In the genomic region with DNA sequence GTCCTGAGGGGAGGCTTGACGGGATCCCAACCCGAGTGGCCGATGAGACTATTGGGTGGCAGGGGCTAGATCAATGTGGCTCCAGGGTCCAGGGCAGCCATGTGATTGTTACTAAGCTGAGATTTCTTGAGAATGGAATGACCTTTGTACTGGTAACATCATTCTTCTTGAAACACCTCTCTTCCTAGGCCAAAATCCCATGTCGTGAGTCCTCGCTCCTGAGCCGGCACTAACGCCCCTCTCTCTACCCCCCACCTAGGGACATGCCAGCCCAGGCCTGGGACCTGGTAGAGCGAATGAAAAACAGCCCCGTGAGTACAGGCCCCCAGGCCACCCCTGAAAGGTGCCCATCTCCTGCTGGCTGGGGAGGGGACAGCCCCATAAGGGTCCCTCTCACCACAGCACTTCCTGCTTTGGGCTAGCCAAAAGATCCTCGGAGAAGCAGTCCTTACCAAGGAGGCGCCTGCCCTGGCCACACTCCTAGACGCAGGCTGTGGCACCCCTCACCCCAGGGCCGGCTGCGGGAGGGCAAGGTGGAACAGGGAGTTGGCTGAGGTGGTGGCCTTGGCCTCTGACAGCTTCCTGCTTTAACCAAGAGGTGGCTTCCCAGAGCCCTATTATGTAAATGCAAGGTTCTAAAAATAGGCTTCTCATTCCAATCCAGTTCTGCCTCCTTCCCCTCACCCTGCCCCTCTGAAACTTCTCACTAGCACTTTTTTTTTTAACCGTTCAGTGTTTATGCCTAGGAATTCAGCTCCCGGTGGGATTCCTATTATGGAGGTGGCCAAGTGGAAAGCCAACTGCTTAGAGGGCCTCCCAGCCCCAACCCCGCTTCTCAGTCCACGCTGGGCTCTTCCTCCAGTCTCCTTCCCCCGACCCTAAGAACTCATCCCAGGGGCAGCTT, we compare ENCODE assay signal across 8 cellular contexts.
A peak's percentile ranks its signal among the peaks of the same experiment; 100 is the strongest.
DNase-seq lines count a peak whose midpoint lies in the region; ATAC-seq and TF ChIP-seq lines count a peak whose summit lies in the region.

No MANE protein-coding gene starts in this region.

- CTCF ChIA-PET in activated CD8-positive, alpha-beta T cell treated with anti-CD3 and anti-CD28 coated beads for 36 hours (lab: Charles Lee) = interaction anchor here (0.8 to 2.0 kb wide), 8 partner anchors 9 to 943 kb away, joined by 3 to 12 read pairs (median 3); no protein-coding TSS in a partner anchor

- H3K27ac Mint-ChIP-seq in activated CD8-positive, alpha-beta T cell treated with anti-CD3 and anti-CD28 coated beads for 36 hours = peak overlapping the region; percentile 89
- peak overlapping the region; percentile 91 for H3K27ac Mint-ChIP-seq in neural crest cell (ENCODE audit: unreplicated experiment)

- peaks cover 79% of the 10 kb centered on the region for H3K4me1 Mint-ChIP-seq in activated CD8-positive, alpha-beta T cell treated with anti-CD3 and anti-CD28 coated beads for 36 hours (ENCODE audit: low read depth)
- peaks cover 37% of the 10 kb centered on the region for H3K4me1 Mint-ChIP-seq in neural crest cell

- H3K9me3 ChIP-seq in thoracic aorta = no peaks in the 10 kb centered on the region

- H3K36me3 ChIP-seq in thoracic aorta (no peaks in the 10 kb centered on the region), brain microvascular endothelial cell (replicated peaks) (no peaks in the 10 kb centered on the region)

- H3K27ac ChIP-seq in thoracic aorta (peak overlapping the region; percentile 99 to 100), brain microvascular endothelial cell (no peak overlapping the region)

- no peaks in the 10 kb centered on the region for H3K27me3 ChIP-seq in thoracic aorta (replicated peaks; ENCODE audit: insufficient read depth)
- H3K27me3 ChIP-seq in brain microvascular endothelial cell (replicated peaks) = no peaks in the 10 kb centered on the region

- ATAC-seq in activated CD8-positive, alpha-beta T cell treated with anti-CD3 and anti-CD28 coated beads for 36 hours = peak; percentile 79
- ATAC-seq in esophagus mucosa (peak; percentile 67), thoracic aorta (ENCODE audit: insufficient number of reproducible peaks, low FRiP score, low read depth) (peak; percentile 36)

- peaks cover 1% of the 10 kb centered on the region for H3K9me3 Mint-ChIP-seq in activated CD8-positive, alpha-beta T cell treated with anti-CD3 and anti-CD28 coated beads for 36 hours
- H3K9me3 Mint-ChIP-seq in neural crest cell = no peaks in the 10 kb centered on the region

- peak overlapping the region; percentile 56 for H3K4me3 Mint-ChIP-seq in activated CD8-positive, alpha-beta T cell treated with anti-CD3 and anti-CD28 coated beads for 36 hours
- H3K4me3 Mint-ChIP-seq in neural crest cell = peak overlapping the region; percentile 26

- intact Hi-C loops in activated CD8-positive, alpha-beta T cell treated with anti-CD3 and anti-CD28 coated beads for 36 hours (cut with micrococcal nuclease) = loop anchor here (5.0 kb wide), 1 partner anchor 57 kb away; no protein-coding TSS in a partner anchor

- H3K36me3 Mint-ChIP-seq in activated CD8-positive, alpha-beta T cell treated with anti-CD3 and anti-CD28 coated beads for 36 hours (ENCODE audit: low read depth) = peaks cover 2% of the 10 kb centered on the region
- H3K36me3 Mint-ChIP-seq in neural crest cell (ENCODE audit: low read depth) = no peaks in the 10 kb centered on the region

- H3K4me3 ChIP-seq in thoracic aorta (peak overlapping the region; percentile 50), brain microvascular endothelial cell (ENCODE audit: low read depth, low read length) (no peak overlapping the region)

- H3K27me3 Mint-ChIP-seq in activated CD8-positive, alpha-beta T cell treated with anti-CD3 and anti-CD28 coated beads for 36 hours = no peaks in the 10 kb centered on the region
- peaks cover 56% of the 10 kb centered on the region for H3K27me3 Mint-ChIP-seq in neural crest cell (ENCODE audit: low read depth)

- in situ Hi-C loops in brain microvascular endothelial cell (cut with HindIII; ENCODE audit: low pct_ligation_motif_present, low sequenced_read_pairs) = no loop called here

- peaks cover 57 to 94% of the 10 kb centered on the region in 2 donors for H3K4me1 ChIP-seq in thoracic aorta (ENCODE audit: control insufficient read depth in 1 of 2, low read depth in 2 of 2)

- POLR2A ChIA-PET in activated CD8-positive, alpha-beta T cell treated with anti-CD3 and anti-CD28 coated beads for 36 hours (lab: Charles Lee) = interaction anchor here (1.1 to 3.4 kb wide), 5 partner anchors 10 to 126 kb away, joined by 3 to 14 read pairs (median 5); a partner anchor contains a TSS

- no peak for TF ChIP-seq CTCF in activated CD8-positive, alpha-beta T cell treated with anti-CD3 and anti-CD28 coated beads for 36 hours (IDR thresholded peaks at IDR 0.05)
- no peak for TF ChIP-seq CTCF in neural crest cell (conservative IDR thresholded peaks at IDR 0.05)
- TF ChIP-seq CTCF in thoracic aorta (IDR thresholded peaks at IDR 0.05) = peak; percentile 14
- TF ChIP-seq CTCF in brain microvascular endothelial cell (IDR thresholded peaks at IDR 0.05; ENCODE audit: low read depth, low read length, missing control alignments) = no peak

- peak; percentile 59 for DNase-seq in GDM1 (lab: John Stamatoyannopoulos, UW)
- DNase-seq in HT-29 (ENCODE audit: low spot score) = peak; percentile 54
- peak; percentile 88 for DNase-seq in activated CD8-positive, alpha-beta T cell treated with anti-CD3 and anti-CD28 coated beads for 36 hours
- no peak for DNase-seq in neural crest cell (ENCODE audit: low read depth, low spot score)
- no peak for DNase-seq in thoracic aorta (ENCODE audit: low spot score)
- no peak for DNase-seq in NCI-H1436 treated with DMSO at 0.1 percent for 48 hours (lab: John Stamatoyannopoulos, UW)
- DNase-seq in brain microvascular endothelial cell = no peak

Comparison
In these comparisons a context has a peak if more than half of its experiments do, and no peak if none do; other contexts are left out.
1. DNase-seq: peak in GDM1 (single experiment), HT-29 (single experiment) and activated CD8-positive, alpha-beta T cell treated with anti-CD3 and anti-CD28 coated beads for 36 hours (single experiment); none in neural crest cell (single experiment), thoracic aorta (single experiment), NCI-H1436 treated with DMSO at 0.1 percent for 48 hours (single experiment) and brain microvascular endothelial cell (single experiment).
2. Peak in every context shown above with its lines, with median percentiles within 50 percentile points of each other: ATAC-seq.